Comparison of ENCODE assay signal across 19 cellular contexts in the genomic region with DNA sequence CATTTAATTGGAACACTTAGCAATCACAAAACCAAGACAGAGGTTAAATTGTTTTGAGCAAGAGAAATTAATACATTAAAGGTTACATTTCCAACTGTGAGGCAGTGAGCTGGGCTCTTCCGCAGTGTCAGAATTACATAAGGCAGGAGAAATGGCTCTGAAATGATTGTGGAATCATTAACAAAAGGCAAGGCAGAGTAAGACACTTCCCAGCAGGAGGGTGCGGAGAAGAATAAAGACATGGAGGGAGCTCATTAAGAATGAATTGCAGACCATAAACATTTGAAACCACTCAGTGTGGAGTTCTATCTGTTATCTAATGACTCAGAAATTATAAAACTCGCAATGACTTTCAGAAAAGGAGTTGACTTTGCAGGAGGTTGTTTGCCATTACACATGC.
DNase-seq lines count a peak whose midpoint lies in the region; ATAC-seq and TF ChIP-seq lines count a peak whose summit lies in the region.
"Had no signal": no experiment of that assay in that cellular context is flagged by ENCODE, and none has a peak within 500 bp of the region (broad histone marks: within the 10 kb centered on the region; RNA-seq: fewer than 3 reads in every experiment).

No MANE protein-coding gene starts in this region.

- 71% methylated on average over 2 of the region's 3 CpGs for WGBS in mesenchymal stem cell

- H2AK5ac ChIP-seq in mesenchymal stem cell (ENCODE audit: low read length, severe bottlenecking): no peak overlapping the region

- no peak overlapping the region for H2BK12ac ChIP-seq in mesenchymal stem cell (ENCODE audit: low read length in 2 of 2)

- H3K18ac ChIP-seq in mesenchymal stem cell (ENCODE audit: low read depth in 1 of 2, low read length in 2 of 2): no peak overlapping the region

- H3K4me2 ChIP-seq in mesenchymal stem cell (ENCODE audit: low read length, poor library complexity, severe bottlenecking): peak overlapping the region; percentile 73

- peaks cover 16% of the 10 kb centered on the region for H3K9me3 Mint-ChIP-seq in activated CD4-positive, alpha-beta T cell treated with anti-CD3 and anti-CD28 coated beads for 36 hours (ENCODE audit: low read depth)

- H2AFZ ChIP-seq in mesenchymal stem cell (ENCODE audit: low read depth, low read length): no peak overlapping the region

- no peak overlapping the region for H4K91ac ChIP-seq in mesenchymal stem cell (ENCODE audit: low read length)

- in situ Hi-C loops in astrocyte of the spinal cord (cut with HindIII; ENCODE audit: low sequenced_read_pairs): no loop called here

- H2BK120ac ChIP-seq in mesenchymal stem cell (ENCODE audit: low read depth, low read length): no peak overlapping the region

- H3K27ac ChIP-seq in mesenchymal stem cell (ENCODE audit: low read length, poor library complexity, severe bottlenecking): peak overlapping the region; percentile 64
- H3K27ac ChIP-seq: foreskin keratinocyte, VCaP had no signal

- intact Hi-C loops in activated CD4-positive, alpha-beta T cell treated with anti-CD3 and anti-CD28 coated beads for 36 hours (cut with DNase I, micrococcal nuclease): no loop called here

- H3K36me3 Mint-ChIP-seq in activated CD4-positive, alpha-beta T cell treated with anti-CD3 and anti-CD28 coated beads for 36 hours (ENCODE audit: low read depth): peaks cover 2% of the 10 kb centered on the region

- H3K23ac ChIP-seq in mesenchymal stem cell (ENCODE audit: low read length in 2 of 2): no peak overlapping the region

- no peak for ATAC-seq in activated CD4-positive, alpha-beta T cell treated with anti-CD3 and anti-CD28 coated beads for 36 hours
- ATAC-seq: foreskin keratinocyte; natural killer cell treated with Interleukin-12 subunit alpha and Interleukin-12 subunit beta and Interleukin-15 and Interleukin-18, amount 100 ng/mL, for 72 hours; stimulated activated naive CD8-positive, alpha-beta T cell treated with anti-CD3 and anti-CD28 coated beads, Interleukin-15, amount 100 ng/mL, for 72 hours had no signal

- CTCF ChIA-PET in BJ (lab: Yijun Ruan, JAX): no interaction called here
- CTCF ChIA-PET in activated CD4-positive, alpha-beta T cell treated with anti-CD3 and anti-CD28 coated beads for 36 hours (lab: Charles Lee): interaction anchor here (0.5 to 1.2 kb wide), 2 partner anchors 13 to 29 kb away, joined by 3 read pairs; no protein-coding TSS in a partner anchor

- peak; percentile 4 for DNase-seq in BJ (ENCODE audit: low read depth)
- DNase-seq in NCI-H1417 treated with DMSO at 0.1 percent for 48 hours (lab: John Stamatoyannopoulos, UW): peak; percentile 68
- peak; percentile 58 for DNase-seq in astrocyte of the spinal cord (ENCODE audit: low read depth, low spot score)
- DNase-seq in mesenchymal stem cell: no peak
- no peak for DNase-seq in occipital lobe (lab: John Stamatoyannopoulos, UW)
- DNase-seq in activated CD4-positive, alpha-beta T cell treated with anti-CD3 and anti-CD28 coated beads for 1 hour: no peak
- no peak for DNase-seq in activated naive CD4-positive, alpha-beta T cell treated with Interleukin-2 at 50 U/mL for 16 hours
- no peak for DNase-seq in activated CD4-positive, alpha-beta T cell treated with anti-CD3 and anti-CD28 coated beads for 36 hours
- DNase-seq: ACHN; amygdala; CD4-positive, alpha-beta T cell; foreskin keratinocyte; immature natural killer cell; NCI-H1694 treated with DMSO at 0.1 percent for 48 hours; RPMI8226; stimulated activated naive CD8-positive, alpha-beta T cell treated with anti-CD3 and anti-CD28 coated beads, Interleukin-15, amount 100 ng/mL, for 72 hours had no signal

- no peak overlapping the region for H3K27ac Mint-ChIP-seq in activated CD4-positive, alpha-beta T cell treated with anti-CD3 and anti-CD28 coated beads for 36 hours
- H3K27ac Mint-ChIP-seq: CD4-positive, alpha-beta T cell; immature natural killer cell; natural killer cell treated with Interleukin-12 subunit alpha and Interleukin-12 subunit beta and Interleukin-15 and Interleukin-18, amount 100 ng/mL, for 72 hours; stimulated activated naive CD8-positive, alpha-beta T cell treated with anti-CD3 and anti-CD28 coated beads, Interleukin-15, amount 100 ng/mL, for 72 hours had no signal

- peaks cover 2% of the 10 kb centered on the region for H3K27me3 Mint-ChIP-seq in activated CD4-positive, alpha-beta T cell treated with anti-CD3 and anti-CD28 coated beads for 36 hours

- H3K4me3 Mint-ChIP-seq in activated CD4-positive, alpha-beta T cell treated with anti-CD3 and anti-CD28 coated beads for 36 hours: no peak overlapping the region
- H3K4me3 Mint-ChIP-seq: CD4-positive, alpha-beta T cell; immature natural killer cell; natural killer cell treated with Interleukin-12 subunit alpha and Interleukin-12 subunit beta and Interleukin-15 and Interleukin-18, amount 100 ng/mL, for 72 hours; stimulated activated naive CD8-positive, alpha-beta T cell treated with anti-CD3 and anti-CD28 coated beads, Interleukin-15, amount 100 ng/mL, for 72 hours had no signal

- H3K27me3 ChIP-seq in BJ (ENCODE audit: control insufficient read depth, insufficient read depth, low read length) (no peaks in the 10 kb centered on the region), mesenchymal stem cell (ENCODE audit: control insufficient read depth in 1 of 2, insufficient read depth in 1 of 2, low read length in 2 of 2) (peaks cover 0 to 3% of the 10 kb centered on the region in 2 experiments)
- H3K27me3 ChIP-seq: foreskin keratinocyte had no signal

- H3K4me1 Mint-ChIP-seq in activated CD4-positive, alpha-beta T cell treated with anti-CD3 and anti-CD28 coated beads for 36 hours: no peaks in the 10 kb centered on the region
- H3K4me1 Mint-ChIP-seq: immature natural killer cell; stimulated activated naive CD8-positive, alpha-beta T cell treated with anti-CD3 and anti-CD28 coated beads, Interleukin-15, amount 100 ng/mL, for 72 hours had no signal

- POLR2A ChIA-PET in BJ (lab: Charles Lee): no interaction called here
- POLR2A ChIA-PET in activated CD4-positive, alpha-beta T cell treated with anti-CD3 and anti-CD28 coated beads for 36 hours (lab: Charles Lee): no interaction called here

- no peak overlapping the region for H3K14ac ChIP-seq in mesenchymal stem cell (ENCODE audit: low read length in 2 of 2)

- TF ChIP-seq CTCF in BJ (IDR thresholded peaks at IDR 0.05; ENCODE audit: insufficient read depth, low read depth, low read length) (no peak), astrocyte of the spinal cord (IDR thresholded peaks at IDR 0.05; ENCODE audit: low read depth, low read length) (no peak)

- H3K4me3 ChIP-seq in BJ (ENCODE audit: low read depth, low read length) (no peak overlapping the region), astrocyte of the spinal cord (ENCODE audit: low read depth, low read length) (no peak overlapping the region), mesenchymal stem cell (ENCODE audit: insufficient read depth in 1 of 2, low read depth in 1 of 2, low read length in 2 of 2) (no peak overlapping the region)
- H3K4me3 ChIP-seq: lung had no signal

- no peak overlapping the region for H3K9ac ChIP-seq in mesenchymal stem cell (ENCODE audit: low read length)

- no peak overlapping the region for H4K8ac ChIP-seq in mesenchymal stem cell (ENCODE audit: low read length)

- no peak overlapping the region for H2BK15ac ChIP-seq in mesenchymal stem cell (ENCODE audit: low read depth, poor library complexity, severe bottlenecking)

- H3K79me1 ChIP-seq in mesenchymal stem cell (replicated peaks; ENCODE audit: low read length, poor library complexity, severe bottlenecking): no peaks in the 10 kb centered on the region

- H3K9me3 ChIP-seq in mesenchymal stem cell (ENCODE audit: control insufficient read depth, low read length): peaks cover 12% of the 10 kb centered on the region

- peaks cover 15% of the 10 kb centered on the region for H3K4me1 ChIP-seq in mesenchymal stem cell (ENCODE audit: control insufficient read depth, insufficient read depth, low read depth, low read length)
- H3K4me1 ChIP-seq: foreskin keratinocyte had no signal

- H3K4ac ChIP-seq in mesenchymal stem cell (ENCODE audit: low read depth in 1 of 2, low read length in 2 of 2): no peak overlapping the region

- H3K36me3 ChIP-seq in BJ (ENCODE audit: control insufficient read depth, insufficient read depth, low read length): no peaks in the 10 kb centered on the region
- no peaks in the 10 kb centered on the region for H3K36me3 ChIP-seq in mesenchymal stem cell (ENCODE audit: control insufficient read depth in 1 of 2, insufficient read depth in 2 of 2, low read depth in 1 of 2, low read length in 2 of 2)

- H2BK5ac ChIP-seq in mesenchymal stem cell (ENCODE audit: low read depth, low read length, poor library complexity, severe bottlenecking): no peak overlapping the region

Comparison
In these comparisons a context has a peak if more than half of its experiments do, and no peak if none do; other contexts are left out.
1. DNase-seq: peak in BJ (single experiment), NCI-H1417 treated with DMSO at 0.1 percent for 48 hours (single experiment) and astrocyte of the spinal cord (single experiment); none in mesenchymal stem cell (single experiment), occipital lobe (single experiment), activated CD4-positive, alpha-beta T cell treated with anti-CD3 and anti-CD28 coated beads for 1 hour (single experiment), activated naive CD4-positive, alpha-beta T cell treated with Interleukin-2 at 50 U/mL for 16 hours (single experiment) and activated CD4-positive, alpha-beta T cell treated with anti-CD3 and anti-CD28 coated beads for 36 hours (single experiment).